Comparison of ENCODE assay signal across 2 cellular contexts in the genomic region with DNA sequence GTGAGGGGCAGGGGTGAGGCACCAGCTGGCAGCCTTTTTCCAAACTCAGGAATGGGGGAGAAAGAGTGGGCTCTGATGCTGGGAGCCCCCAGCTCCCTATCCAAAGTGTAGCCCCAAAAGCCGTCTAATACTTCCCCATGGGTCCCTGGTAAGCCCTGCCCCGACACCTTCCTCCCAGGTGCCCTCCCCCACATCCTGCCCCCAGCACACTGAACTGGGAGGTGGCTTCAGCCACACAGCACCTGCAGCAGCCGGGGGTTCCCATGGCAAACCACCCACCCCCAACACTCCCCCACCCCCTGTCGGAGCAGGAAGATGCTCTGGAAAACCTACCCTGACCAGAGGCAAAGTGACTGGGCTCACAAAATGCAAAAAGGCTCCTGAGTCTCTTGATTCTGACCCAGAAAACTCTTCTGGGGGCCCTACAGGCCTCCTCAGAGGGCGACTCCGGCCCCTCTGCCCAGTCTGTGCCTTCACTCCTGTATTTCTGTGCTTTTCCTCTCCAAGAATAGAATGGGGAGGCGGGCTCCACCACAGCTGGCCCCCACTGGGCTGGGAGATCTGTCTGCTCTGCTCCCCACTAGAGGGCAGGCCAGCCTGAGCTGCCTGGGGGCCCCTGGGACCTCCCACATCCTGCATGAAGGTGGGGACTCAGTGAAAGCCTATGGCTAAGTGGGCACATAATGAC.
TF ChIP-seq lines count a peak whose summit lies in the region.

No MANE protein-coding gene starts in this region.

TF ChIP-seq in HCT116, 20 proteins besides CTCF, POLR2A, EP300 and RAD21:
- TF ChIP-seq ELF1 (IDR thresholded peaks at IDR 0.05; ENCODE audit: borderline replicate concordance, low read depth) (no peak), ZNF274 (IDR thresholded peaks at IDR 0.05; ENCODE audit: low read depth, low read length) (no peak), TCF7L2 (IDR thresholded peaks at IDR 0.05; ENCODE audit: borderline replicate concordance, extremely low read depth, insufficient read depth, insufficient read length) (no peak), REST (IDR thresholded peaks at IDR 0.05; ENCODE audit: low read depth) (no peak), CBX3 (IDR thresholded peaks at IDR 0.05; ENCODE audit: low read depth) (no peak)

TF ChIP-seq in SK-N-SH, 30 proteins besides CTCF, POLR2A, EP300 and RAD21:
- TF ChIP-seq MXI1 (IDR thresholded peaks at IDR 0.05; ENCODE audit: low read depth, low read length) (no peak), RCOR1 (IDR thresholded peaks at IDR 0.05; ENCODE audit: low read length) (no peak), GABPA (IDR thresholded peaks at IDR 0.05; ENCODE audit: low read depth) (no peak), EZH2phosphoT487 (IDR thresholded peaks at IDR 0.05; ENCODE audit: borderline replicate concordance, low read depth) (no peak), NFIC (IDR thresholded peaks at IDR 0.05; ENCODE audit: borderline replicate concordance) (no peak), SMC3 (IDR thresholded peaks at IDR 0.05; ENCODE audit: low read depth, low read length) (peak; percentile 29; the same call in 1 of the 2 replicates)
- TF ChIP-seq, protein P1, sequence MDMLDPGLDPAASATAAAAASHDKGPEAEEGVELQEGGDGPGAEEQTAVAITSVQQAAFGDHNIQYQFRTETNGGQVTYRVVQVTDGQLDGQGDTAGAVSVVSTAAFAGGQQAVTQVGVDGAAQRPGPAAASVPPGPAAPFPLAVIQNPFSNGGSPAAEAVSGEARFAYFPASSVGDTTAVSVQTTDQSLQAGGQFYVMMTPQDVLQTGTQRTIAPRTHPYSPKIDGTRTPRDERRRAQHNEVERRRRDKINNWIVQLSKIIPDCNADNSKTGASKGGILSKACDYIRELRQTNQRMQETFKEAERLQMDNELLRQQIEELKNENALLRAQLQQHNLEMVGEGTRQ (IDR thresholded peaks at IDR 0.05; ENCODE audit: borderline replicate concordance, low read depth, low read length), result no peak
TF ChIP-seq in SK-N-SH: peak in this region for 1.
